In genomic region chr14:88503754-88504406, GRCh38 we compare ENCODE assay signal across 27 cellular contexts. TPM values are rescaled to one million over a fixed set of nuclear protein-coding genes. Genes with fewer than 3 reads are reported as not detected.
"Had no signal": no experiment of that assay in that cellular context is flagged by ENCODE, and none has a peak within 500 bp of the region (broad histone marks: within the 10 kb centered on the region; RNA-seq: fewer than 3 reads in every experiment).

No MANE protein-coding gene starts in this region.

- H3K4me3 ChIP-seq: gastrocnemius medialis, hepatocyte, prostate gland, right atrium auricular region, smooth muscle cell, suprapubic skin, transverse colon, vagina had no signal

- H3K27ac ChIP-seq: epithelial cell of prostate, gastrocnemius medialis, hepatocyte, prostate gland, right atrium auricular region, suprapubic skin, vagina had no signal

- H3K9me3 ChIP-seq: gastrocnemius medialis, prostate gland, right atrium auricular region, suprapubic skin, transverse colon, vagina had no signal

- H3K4me1 ChIP-seq: gastrocnemius medialis, prostate gland, right atrium auricular region, suprapubic skin, vagina had no signal

- H3K36me3 ChIP-seq: prostate gland had no signal

- H3K27me3 ChIP-seq: gastrocnemius medialis, hepatocyte, right atrium auricular region, suprapubic skin, transverse colon, vagina had no signal

- ATAC-seq: esophagus mucosa; gastrocnemius medialis; naive thymus-derived CD8-positive, alpha-beta T cell; sciatic nerve; stimulated activated naive CD8-positive, alpha-beta T cell treated with anti-CD3 and anti-CD28 coated beads, Interleukin-15, amount 100 ng/mL, for 72 hours had no signal

- DNase-seq: effector CD8-positive, alpha-beta T cell; endodermal cell; foreskin fibroblast; gastrocnemius medialis; head of caudate nucleus; kidney; mesenchymal stem cell; midbrain; naive thymus-derived CD8-positive, alpha-beta T cell; nephron progenitor cell; nucleus accumbens; stimulated activated CD4-positive, alpha-beta T cell treated with anti-CD3 and anti-CD28 coated beads, Interleukin-12 subunit alpha, Interleukin-12 subunit beta, amount 100 ng/mL, for 4 hours; stimulated activated CD4-positive, alpha-beta T cell treated with anti-CD3 and anti-CD28 coated beads, Interleukin-1b, Interleukin-23, amount 100 ng/mL, for 48 hours; stimulated activated CD4-positive, alpha-beta T cell treated with anti-CD3 and anti-CD28 coated beads, Interleukin-4, amount 100 ng/mL, for 1 hour; stimulated activated CD8-positive, alpha-beta memory T cell treated with anti-CD3 and anti-CD28 coated beads, Interleukin-4, amount 100 ng/mL, for 48 hours; stimulated activated naive CD4-positive, alpha-beta T cell; stimulated activated naive CD8-positive, alpha-beta T cell treated with anti-CD3 and anti-CD28 coated beads, Interleukin-15, amount 100 ng/mL, for 72 hours; transverse colon had no signal

RNA-seq across cellular contexts. Expression of gene PTPN21, which starts 50.9 kb away (rescaled TPM):
- total RNA-seq: naive thymus-derived CD8-positive, alpha-beta T cell had no signal
